18 cellular contexts compared by ENCODE assay signal in the genomic region with DNA sequence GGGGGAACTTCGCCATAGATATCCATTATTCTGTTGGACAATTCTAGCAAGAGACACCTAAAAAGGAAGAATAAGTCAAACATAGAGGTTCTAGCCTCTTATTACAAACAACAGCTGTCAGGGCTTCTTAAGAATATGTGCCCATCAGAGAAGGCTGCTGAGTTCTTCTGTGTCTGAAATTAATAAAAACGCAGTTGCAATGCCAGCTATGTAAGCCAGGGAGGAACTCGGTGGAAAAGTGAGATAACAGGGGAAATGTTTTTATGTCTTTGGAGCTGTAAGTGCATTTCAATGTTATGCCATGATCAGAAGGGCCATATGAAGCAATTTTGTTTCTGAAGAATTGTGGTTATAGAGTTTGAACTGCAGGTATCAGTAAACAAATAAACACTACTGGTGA.
DNase-seq lines count a peak whose midpoint lies in the region; ATAC-seq and TF ChIP-seq lines count a peak whose summit lies in the region.
"Had no signal": no experiment of that assay in that cellular context is flagged by ENCODE, and none has a peak within 500 bp of the region (broad histone marks: within the 10 kb centered on the region; RNA-seq: fewer than 3 reads in every experiment).

No MANE protein-coding gene starts in this region.

- no peak for TF ChIP-seq POLR2A in Peyer's patch (IDR thresholded peaks at IDR 0.05)

- peak; percentile 51 for DNase-seq in NCI-H2171 treated with DMSO at 0.1 percent for 48 hours (lab: John Stamatoyannopoulos, UW)
- DNase-seq in NCI-H2171 (lab: John Stamatoyannopoulos, UW) = no peak
- peak; percentile 60 for DNase-seq in NCI-H226
- DNase-seq in fibroblast of gingiva (ENCODE audit: low read depth) = peak; percentile 1
- DNase-seq in Peyer's patch = no peak
- DNase-seq in T-helper 2 cell treated with Interferon-gamma antibody and Interleukin-4, amounts not matched to agents 5 μg/mL and 100 μg/mL, for 36 hours (ENCODE audit: low spot score) = no peak
- DNase-seq: 8988T; Calu3; CD4-positive, CD25-positive, alpha-beta regulatory T cell; DMS79; NCI-H1048; NCI-H2107; RPMI8226 had no signal

- H3K9me3 Mint-ChIP-seq in T-helper 2 cell treated with Interferon-gamma antibody and Interleukin-4, amounts not matched to agents 5 μg/mL and 100 μg/mL, for 36 hours = peaks cover 7% of the 10 kb centered on the region

- no peak overlapping the region for H3K27ac ChIP-seq in Peyer's patch
- H3K27ac ChIP-seq: HL-60, SJCRH30 had no signal

- H3K4me1 ChIP-seq in Peyer's patch = no peaks in the 10 kb centered on the region

- no peaks in the 10 kb centered on the region for H3K27me3 ChIP-seq in Peyer's patch
- H3K27me3 ChIP-seq: SJCRH30 had no signal

- ATAC-seq in HG03095 (IDR thresholded peaks at IDR 0.05; ENCODE audit: unreplicated experiment) = no peak
- ATAC-seq in GM18907 (IDR thresholded peaks at IDR 0.05; ENCODE audit: unreplicated experiment) = no peak
- ATAC-seq: K562 had no signal

- no peaks in the 10 kb centered on the region for H3K36me3 ChIP-seq in Peyer's patch
- H3K36me3 ChIP-seq: SJCRH30 had no signal

- H3K36me3 Mint-ChIP-seq in T-helper 2 cell treated with Interferon-gamma antibody and Interleukin-4, amounts not matched to agents 5 μg/mL and 100 μg/mL, for 36 hours (ENCODE audit: low read depth) = no peaks in the 10 kb centered on the region
- H3K36me3 Mint-ChIP-seq: CD4-positive, CD25-positive, alpha-beta regulatory T cell had no signal

- H3K4me3 ChIP-seq in Peyer's patch = no peak overlapping the region
- H3K4me3 ChIP-seq: K562, SJCRH30 had no signal

- no peaks in the 10 kb centered on the region for H3K4me1 Mint-ChIP-seq in T-helper 2 cell treated with Interferon-gamma antibody and Interleukin-4, amounts not matched to agents 5 μg/mL and 100 μg/mL, for 36 hours (ENCODE audit: low read depth)
- H3K4me1 Mint-ChIP-seq: CD4-positive, CD25-positive, alpha-beta regulatory T cell had no signal

- TF ChIP-seq CTCF in Peyer's patch (IDR thresholded peaks at IDR 0.05) = no peak

- no peak overlapping the region for H3K27ac Mint-ChIP-seq in T-helper 2 cell treated with Interferon-gamma antibody and Interleukin-4, amounts not matched to agents 5 μg/mL and 100 μg/mL, for 36 hours
- H3K27ac Mint-ChIP-seq: CD4-positive, CD25-positive, alpha-beta regulatory T cell had no signal

- no peaks in the 10 kb centered on the region for H3K9me3 ChIP-seq in Peyer's patch
- H3K9me3 ChIP-seq: SJCRH30 had no signal

- no peaks in the 10 kb centered on the region for H3K27me3 Mint-ChIP-seq in T-helper 2 cell treated with Interferon-gamma antibody and Interleukin-4, amounts not matched to agents 5 μg/mL and 100 μg/mL, for 36 hours (ENCODE audit: low read depth)
- H3K27me3 Mint-ChIP-seq: CD4-positive, CD25-positive, alpha-beta regulatory T cell had no signal

- no peak overlapping the region for H3K4me3 Mint-ChIP-seq in T-helper 2 cell treated with Interferon-gamma antibody and Interleukin-4, amounts not matched to agents 5 μg/mL and 100 μg/mL, for 36 hours
- H3K4me3 Mint-ChIP-seq: CD4-positive, CD25-positive, alpha-beta regulatory T cell had no signal

Comparison
In these comparisons a context has a peak if more than half of its experiments do, and no peak if none do; other contexts are left out.
1. DNase-seq: peak in NCI-H2171 treated with DMSO at 0.1 percent for 48 hours (single experiment), NCI-H226 (single experiment) and fibroblast of gingiva (single experiment); none in NCI-H2171 (single experiment), Peyer's patch (0 of 3) and T-helper 2 cell treated with Interferon-gamma antibody and Interleukin-4, amounts not matched to agents 5 μg/mL and 100 μg/mL, for 36 hours (single experiment).